14 cellular contexts compared by ENCODE assay signal in genomic region chr14:29028973-29029582, GRCh38.
DNase-seq lines count a peak whose midpoint lies in the region; ATAC-seq, FAIRE-seq and TF ChIP-seq lines count a peak whose summit lies in the region.
"Had no signal": no experiment of that assay in that cellular context is flagged by ENCODE, and none has a peak within 500 bp of the region (broad histone marks: within the 10 kb centered on the region; RNA-seq: fewer than 3 reads in every experiment).

No MANE protein-coding gene starts in this region.

- peak overlapping the region; percentile 33 to 75; a peak in 4 of 6 replicates for H3K27ac ChIP-seq in A549
- peak overlapping the region; percentile 44; the same call in 2 of the 3 replicates for H3K27ac ChIP-seq in K562 (ENCODE audit: extremely low read depth, low read depth, low read length)
- H3K27ac ChIP-seq: ascending aorta, thoracic aorta had no signal

- in situ Hi-C loops in K562 (cut with MboI) = no loop called here

- WGBS in A549 (ENCODE audit: missing lambda C conversion rate) = 8% methylated on average over 5 of the region's 7 CpGs
- WGBS in K562 (ENCODE audit: insufficient coverage, low coverage, missing lambda C conversion rate) = 42% methylated on average over 3 of the region's 7 CpGs

- TF ChIP-seq POLR2A in A549 (IDR thresholded peaks at IDR 0.05; ENCODE audit: low read length) (no peak), K562 (conservative IDR thresholded peaks at IDR 0.05) (no peak)

- H3K27me3 ChIP-seq in K562 (ENCODE audit: control insufficient read depth in 2 of 2, insufficient read depth in 2 of 2, low read length in 2 of 2) = no peaks in the 10 kb centered on the region
- H3K27me3 ChIP-seq: ascending aorta had no signal

- H3K4me1 ChIP-seq in A549 = 0 out of 3 replicates have a peak, but pooled peaks cover 3% of the 10 kb centered on the region
- peaks cover 0 to 2% of the 10 kb centered on the region in 2 experiments; a peak in 2 of 5 replicates for H3K4me1 ChIP-seq in K562 (replicated peaks in 1 of 2; ENCODE audit: control insufficient read depth in 2 of 2, insufficient read depth in 2 of 2, low read length in 2 of 2)
- H3K4me1 ChIP-seq: ascending aorta had no signal

- TF ChIP-seq EP300 in A549 (IDR thresholded peaks at IDR 0.05) = no peak
- TF ChIP-seq EP300 in K562 (IDR thresholded peaks at IDR 0.05; ENCODE audit: low read length) = no peak

- no peaks in the 10 kb centered on the region for H3K79me2 ChIP-seq in K562 (ENCODE audit: control insufficient read depth, insufficient read depth, low read length)

- H4K20me1 ChIP-seq in K562 (replicated peaks; ENCODE audit: control insufficient read depth, insufficient read depth, low read length) = no peaks in the 10 kb centered on the region

- no peak for TF ChIP-seq RAD21 in A549 (conservative IDR thresholded peaks at IDR 0.05 in 1 of 2, IDR thresholded peaks at IDR 0.05 in 1 of 2)
- TF ChIP-seq RAD21 in K562 (CRISPR knock-in tag; conservative IDR thresholded peaks at IDR 0.05 in 1 of 2, IDR thresholded peaks at IDR 0.05 in 1 of 2) = no peak

- ATAC-seq in A549 (peak in 1 of 2 experiments; percentile 68; a peak in 3 of 6 replicates), K562 (peak; percentile 63), GM21619 (IDR thresholded peaks at IDR 0.05; ENCODE audit: unreplicated experiment) (no peak)
- ATAC-seq: Right ventricle myocardium inferior had no signal

- H3K9ac ChIP-seq in K562 (ENCODE audit: insufficient read depth in 1 of 2, low read depth in 2 of 2, low read length in 2 of 2) = no peak overlapping the region

- CTCF ChIA-PET in A549 (lab: Yijun Ruan, JAX) (no interaction called here), K562 (lab: Yijun Ruan, JAX; ENCODE audit: low intra/inter-chr PET ratio) (no interaction called here)

- H2AFZ ChIP-seq in K562 (ENCODE audit: low read depth, low read length) = peak overlapping the region; percentile 70; the same call in 1 of the 2 replicates

- H3K9me3 ChIP-seq in A549 = peaks cover 18% of the 10 kb centered on the region; the same call in 2 of the 3 replicates
- no peaks in the 10 kb centered on the region for H3K9me3 ChIP-seq in K562 (replicated peaks; ENCODE audit: control insufficient read depth, insufficient read depth, low read depth, low read length)
- H3K9me3 ChIP-seq: ascending aorta had no signal

- POLR2A ChIA-PET in A549 (lab: Yijun Ruan, JAX) = no interaction called here
- POLR2A ChIA-PET in K562 (lab: Yijun Ruan, JAX) = interaction anchor here (1.0 kb wide), 1 partner anchor 10 kb away, joined by 4 read pairs; no protein-coding TSS in a partner anchor

- H3K9me1 ChIP-seq in K562 (ENCODE audit: control insufficient read depth, insufficient read depth, low read length) = no peaks in the 10 kb centered on the region

- peak overlapping the region; percentile 56 for H3K4me2 ChIP-seq in A549
- H3K4me2 ChIP-seq in K562 (ENCODE audit: insufficient read depth, low read length) = no peak overlapping the region; the same call in 1 of the 2 replicates

- H3K36me3 ChIP-seq in K562 (ENCODE audit: control insufficient read depth, insufficient read depth, low read length) = no peaks in the 10 kb centered on the region
- H3K36me3 ChIP-seq: ascending aorta, thoracic aorta had no signal

- intact Hi-C loops in K562 (cut with micrococcal nuclease) = no loop called here

- H3K4me3 ChIP-seq in A549 = no peak overlapping the region
- H3K4me3 ChIP-seq in K562 = no peak overlapping the region
- H3K4me3 ChIP-seq: ascending aorta, thoracic aorta had no signal

- DNase-seq in A549 (ENCODE audit: low read depth in 1 of 2, low spot score in 1 of 2) (peak in 1 of 2 experiments; percentile 59), HTR-8/SVneo (ENCODE audit: insufficient read length, low spot score) (peak; percentile 3), K562 (ENCODE audit: extremely low read depth in 1 of 4, low spot score in 3 of 4) (peak in 1 of 4 experiments; percentile 23), iris pigment epithelial cell (ENCODE audit: low read depth) (peak; percentile 63)
- DNase-seq in activated CD4-positive, alpha-beta T cell treated with anti-CD3 and anti-CD28 coated beads for 1 hour = no peak
- DNase-seq in stimulated activated CD4-positive, alpha-beta T cell treated with anti-CD3 and anti-CD28 coated beads, Interleukin-2, amount 100 ng/mL, for 48 hours = no peak
- no peak for DNase-seq in stimulated activated CD4-positive, alpha-beta T cell treated with anti-CD3 and anti-CD28 coated beads, Interleukin-4, amount 100 ng/mL, for 24 hours
- DNase-seq: activated CD4-positive, alpha-beta T cell treated with anti-CD3 and anti-CD28 coated beads, Interleukin-2, amount 50 U/mL, for 1 hour; NCI-H187 treated with DMSO at 0.1 percent for 48 hours; stimulated activated CD4-positive, alpha-beta T cell treated with anti-CD3 and anti-CD28 coated beads, Interleukin-12 subunit alpha, Interleukin-12 subunit beta, amount 100 ng/mL, for 4 hours had no signal

- TF ChIP-seq CTCF in A549 (IDR thresholded peaks at IDR 0.05) (no peak), K562 (IDR thresholded peaks at IDR 0.05 in 2 of 3, conservative IDR thresholded peaks at IDR 0.05 in 1 of 3; ENCODE audit: insufficient read depth in 2 of 3, low read depth in 1 of 3, low read length in 3 of 3) (no peak)

- no TSS peak for BruUV-seq in K562 (replicated peaks; lab: Mats Ljungman, UMichigan)

- no peak for FAIRE-seq in A549 (lab: Jason Lieb, UNC)
- no peak for FAIRE-seq in HTR-8/SVneo (lab: Jason Lieb, UNC)
- no peak for FAIRE-seq in K562 (lab: Jason Lieb, UNC)

TF ChIP-seq in A549, 52 proteins besides CTCF, POLR2A, EP300 and RAD21:
- no peak for TF ChIP-seq PBX3 (IDR thresholded peaks at IDR 0.05)
- no peak for TF ChIP-seq GATA3 (IDR thresholded peaks at IDR 0.05; ENCODE audit: borderline replicate concordance)
- no peak for TF ChIP-seq EHMT2 (IDR thresholded peaks at IDR 0.05; ENCODE audit: low read depth)
- TF ChIP-seq HOXB5 (CRISPR knock-in tag; IDR thresholded peaks at IDR 0.05) = no peak
- TF ChIP-seq BHLHE40 (IDR thresholded peaks at IDR 0.05; ENCODE audit: low read depth, low read length) = no peak
- no peak for TF ChIP-seq ELK1 (IDR thresholded peaks at IDR 0.05; ENCODE audit: low read depth, low read length)
TF ChIP-seq in A549: peak in this region for 0.

TF ChIP-seq in K562, 482 proteins besides CTCF, POLR2A, EP300 and RAD21:
- TF ChIP-seq TRIM24 (IDR thresholded peaks at IDR 0.05) (0 out of 4 replicates have a peak, but pooled peaks of 1 of the 2 experiments have one; percentile 10), SMARCA4 (IDR thresholded peaks at IDR 0.05) (no peak), YY1 (IDR thresholded peaks at IDR 0.05; ENCODE audit: borderline replicate concordance in 1 of 3, control insufficient read depth in 1 of 3, extremely low read depth in 1 of 3, insufficient read depth in 3 of 3, insufficient read length in 1 of 3, insufficient replicate concordance in 2 of 3, low read depth in 1 of 3, low read length in 2 of 3) (peak in 1 of 3 experiments; percentile 47), SRF (CRISPR knock-in tag; IDR thresholded peaks at IDR 0.05) (0 out of 4 replicates have a peak, but pooled peaks of 1 of the 2 experiments have one; percentile 30), PREB (CRISPR knock-in tag; IDR thresholded peaks at IDR 0.05) (no peak), FOXA3 (CRISPR knock-in tag; conservative IDR thresholded peaks at IDR 0.05 in 1 of 2, IDR thresholded peaks at IDR 0.05 in 1 of 2) (peak in 1 of 2 experiments; percentile 77; a peak in 2 of 4 replicates), ZNF695 (CRISPR knock-in tag; IDR thresholded peaks at IDR 0.05) (no peak), ZNF518B (CRISPR knock-in tag; IDR thresholded peaks at IDR 0.05) (no peak), FOXK2 (conservative IDR thresholded peaks at IDR 0.05 in 1 of 2, IDR thresholded peaks at IDR 0.05 in 1 of 2; ENCODE audit: low read depth in 2 of 2) (peak; percentile 63 to 83; a peak in 3 of 4 replicates)

Comparison
In these comparisons a context has a peak if more than half of its experiments do, and no peak if none do; other contexts are left out.
1. DNase-seq: peak in HTR-8/SVneo (single experiment) and iris pigment epithelial cell (single experiment); none in activated CD4-positive, alpha-beta T cell treated with anti-CD3 and anti-CD28 coated beads for 1 hour (single experiment), stimulated activated CD4-positive, alpha-beta T cell treated with anti-CD3 and anti-CD28 coated beads, Interleukin-2, amount 100 ng/mL, for 48 hours (0 of 2) and stimulated activated CD4-positive, alpha-beta T cell treated with anti-CD3 and anti-CD28 coated beads, Interleukin-4, amount 100 ng/mL, for 24 hours (single experiment).